ENCODE assay signal across 8 cellular contexts in genomic region chr2:39411186-39411944, GRCh38. TPM values are rescaled to one million over a fixed set of nuclear protein-coding genes. Genes with fewer than 3 reads are reported as not detected.
DNase-seq lines count a peak whose midpoint lies in the region; ATAC-seq and TF ChIP-seq lines count a peak whose summit lies in the region.

No MANE protein-coding gene starts in this region.

- intact Hi-C loops in mucosa of descending colon (cut with DNase I, micrococcal nuclease) = no loop called here
- intact Hi-C loops in activated T-helper 2 cell treated with anti-CD3 and anti-CD28 coated beads, Interferon-gamma antibody, Interleukin-2, Interleukin-4, amounts not matched to agents 10 μg/mL and 5 μg/mL and 100 μg/mL, durations not matched to agents 14 hours and 24 hours and 36 hours (cut with micrococcal nuclease) = no loop called here

- no peak overlapping the region for H3K4me3 Mint-ChIP-seq in activated T-helper 2 cell treated with anti-CD3 and anti-CD28 coated beads, Interferon-gamma antibody, Interleukin-2, Interleukin-4, amounts not matched to agents 10 μg/mL and 5 μg/mL and 100 μg/mL, durations not matched to agents 14 hours and 24 hours and 36 hours (ENCODE audit: low read depth)

- POLR2A ChIA-PET in BJ (lab: Charles Lee) = no interaction called here

- H3K9me3 Mint-ChIP-seq in activated T-helper 2 cell treated with anti-CD3 and anti-CD28 coated beads, Interferon-gamma antibody, Interleukin-2, Interleukin-4, amounts not matched to agents 10 μg/mL and 5 μg/mL and 100 μg/mL, durations not matched to agents 14 hours and 24 hours and 36 hours = no peaks in the 10 kb centered on the region

- CTCF ChIA-PET in BJ (lab: Yijun Ruan, JAX) = interaction anchor here (0.6 kb wide), 2 partner anchors 32 to 145 kb away, joined by 3 read pairs; no protein-coding TSS in a partner anchor

- H3K36me3 Mint-ChIP-seq in activated T-helper 2 cell treated with anti-CD3 and anti-CD28 coated beads, Interferon-gamma antibody, Interleukin-2, Interleukin-4, amounts not matched to agents 10 μg/mL and 5 μg/mL and 100 μg/mL, durations not matched to agents 14 hours and 24 hours and 36 hours (ENCODE audit: low read depth) = no peaks in the 10 kb centered on the region

- TF ChIP-seq CTCF in BJ (IDR thresholded peaks at IDR 0.05; ENCODE audit: insufficient read depth, low read depth, low read length) = no peak
- no peak for TF ChIP-seq CTCF in HFF-Myc (IDR thresholded peaks at IDR 0.05; ENCODE audit: low read depth, low read length, missing control alignments)
- no peak for TF ChIP-seq CTCF in mucosa of descending colon (IDR thresholded peaks at IDR 0.05)
- no peak for TF ChIP-seq CTCF in omental fat pad (IDR thresholded peaks at IDR 0.05)

- H3K9me3 ChIP-seq in mucosa of descending colon = no peaks in the 10 kb centered on the region

- H3K27ac Mint-ChIP-seq in activated T-helper 2 cell treated with anti-CD3 and anti-CD28 coated beads, Interferon-gamma antibody, Interleukin-2, Interleukin-4, amounts not matched to agents 10 μg/mL and 5 μg/mL and 100 μg/mL, durations not matched to agents 14 hours and 24 hours and 36 hours = no peak overlapping the region

- no peaks in the 10 kb centered on the region for H3K27me3 ChIP-seq in BJ (ENCODE audit: control insufficient read depth, insufficient read depth, low read length)

- H3K4me1 ChIP-seq in mucosa of descending colon (ENCODE audit: low read depth) = peaks cover 7% of the 10 kb centered on the region

- H3K27me3 Mint-ChIP-seq in activated T-helper 2 cell treated with anti-CD3 and anti-CD28 coated beads, Interferon-gamma antibody, Interleukin-2, Interleukin-4, amounts not matched to agents 10 μg/mL and 5 μg/mL and 100 μg/mL, durations not matched to agents 14 hours and 24 hours and 36 hours (ENCODE audit: low read depth) = no peaks in the 10 kb centered on the region

- ATAC-seq in mucosa of descending colon = peak; percentile 78
- ATAC-seq in HG03196 (IDR thresholded peaks at IDR 0.05; ENCODE audit: unreplicated experiment) = no peak
- ATAC-seq in omental fat pad (ENCODE audit: low FRiP score) = no peak

- no peaks in the 10 kb centered on the region for H3K36me3 ChIP-seq in BJ (ENCODE audit: control insufficient read depth, insufficient read depth, low read length)
- H3K36me3 ChIP-seq in mucosa of descending colon (ENCODE audit: low read depth) = no peaks in the 10 kb centered on the region

- peaks cover 44% of the 10 kb centered on the region for H3K4me1 Mint-ChIP-seq in activated T-helper 2 cell treated with anti-CD3 and anti-CD28 coated beads, Interferon-gamma antibody, Interleukin-2, Interleukin-4, amounts not matched to agents 10 μg/mL and 5 μg/mL and 100 μg/mL, durations not matched to agents 14 hours and 24 hours and 36 hours (ENCODE audit: low read depth)

- no peak overlapping the region for H3K4me3 ChIP-seq in BJ (ENCODE audit: low read depth, low read length)
- H3K4me3 ChIP-seq in HFF-Myc (replicated peaks; ENCODE audit: low read depth, low read length) = peak overlapping the region; percentile 15; the same call in 1 of the 2 replicates
- no peak overlapping the region for H3K4me3 ChIP-seq in mucosa of descending colon

- DNase-seq in BJ (ENCODE audit: low read depth) (peak; percentile 59), HFF-Myc (ENCODE audit: extremely low read depth, low read depth) (peak; percentile 42), astrocyte of the hippocampus (ENCODE audit: low read depth, low spot score) (peak; percentile 80), mucosa of descending colon (no peak), omental fat pad (ENCODE audit: low spot score) (no peak)
- DNase-seq in stimulated activated CD4-positive, alpha-beta T cell treated with anti-CD3 and anti-CD28 coated beads, Interleukin-4, amount 100 ng/mL, for 1 hour = no peak
- no peak for DNase-seq in activated T-helper 2 cell treated with anti-CD3 and anti-CD28 coated beads, Interferon-gamma antibody, Interleukin-2, Interleukin-4, amounts not matched to agents 10 μg/mL and 5 μg/mL and 100 μg/mL, durations not matched to agents 14 hours and 24 hours and 36 hours (ENCODE audit: low spot score)

RNA-seq across cellular contexts. Expression of gene MAP4K3, which starts 25.7 kb away (rescaled TPM):
- polyA plus RNA-seq in BJ (2011; rRNA removed) = 24.7 and 45.5 TPM in 2 replicates
- polyA minus RNA-seq in BJ (2011; rRNA and poly(A)+ RNA removed) = 14.1 and 19.3 TPM in 2 replicates
- total RNA-seq in mucosa of descending colon (10 to 100 TPM; 32.7 to 50.4 (median 39.9) TPM), omental fat pad (10 to 100 TPM; 45.9 to 93.7 (median 66.1) TPM)
- total RNA-seq in activated T-helper 2 cell treated with anti-CD3 and anti-CD28 coated beads, Interferon-gamma antibody, Interleukin-2, Interleukin-4, amounts not matched to agents 10 μg/mL and 5 μg/mL and 100 μg/mL, durations not matched to agents 14 hours and 24 hours and 36 hours = 19.3 and 22.7 TPM in 2 replicates

Comparison
In these comparisons a context has a peak if more than half of its experiments do, and no peak if none do; other contexts are left out.
1. DNase-seq: peak in BJ (single experiment), HFF-Myc (single experiment) and astrocyte of the hippocampus (single experiment); none in mucosa of descending colon (0 of 3), stimulated activated CD4-positive, alpha-beta T cell treated with anti-CD3 and anti-CD28 coated beads, Interleukin-4, amount 100 ng/mL, for 1 hour (single experiment), activated T-helper 2 cell treated with anti-CD3 and anti-CD28 coated beads, Interferon-gamma antibody, Interleukin-2, Interleukin-4, amounts not matched to agents 10 μg/mL and 5 μg/mL and 100 μg/mL, durations not matched to agents 14 hours and 24 hours and 36 hours (single experiment) and omental fat pad (single experiment).